In the genomic region with DNA sequence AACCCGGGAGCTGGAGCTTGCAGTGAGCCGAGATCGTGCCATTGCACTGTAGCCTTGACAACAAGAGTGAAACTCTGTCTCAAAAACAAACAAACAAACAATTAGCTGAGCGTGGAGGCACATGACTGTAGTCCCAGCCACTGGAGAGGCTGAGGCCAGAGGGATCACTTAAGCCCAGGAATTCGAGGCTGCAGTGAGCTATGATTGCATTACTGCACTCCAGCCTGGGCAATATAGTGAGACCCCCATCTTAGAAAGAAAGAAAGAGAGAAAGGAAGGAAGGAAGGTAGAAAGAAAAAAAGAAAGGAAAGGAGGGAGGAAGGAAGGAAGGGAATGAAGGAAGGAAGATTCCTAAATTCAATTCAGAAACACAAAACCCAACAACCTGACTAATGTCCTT, we compare ENCODE assay signal across 1 cellular context.
TF ChIP-seq lines count a peak whose summit lies in the region.

No MANE protein-coding gene starts in this region.

TF ChIP-seq in endothelial cell of umbilical vein, 7 proteins besides CTCF, POLR2A, EP300 and RAD21:
- TF ChIP-seq JUN (IDR thresholded peaks at IDR 0.05; ENCODE audit: borderline replicate concordance, insufficient read depth, insufficient read length, low read depth): no peak
- TF ChIP-seq EZH2 (IDR thresholded peaks at IDR 0.05; ENCODE audit: borderline replicate concordance, low read depth, low read length, severe bottlenecking): no peak
- no peak for TF ChIP-seq POLR2AphosphoS5 (IDR thresholded peaks at IDR 0.05; ENCODE audit: insufficient read depth, low read depth, low read length)
- TF ChIP-seq, protein P1, sequence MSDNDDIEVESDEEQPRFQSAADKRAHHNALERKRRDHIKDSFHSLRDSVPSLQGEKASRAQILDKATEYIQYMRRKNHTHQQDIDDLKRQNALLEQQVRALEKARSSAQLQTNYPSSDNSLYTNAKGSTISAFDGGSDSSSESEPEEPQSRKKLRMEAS (IDR thresholded peaks at IDR 0.05; ENCODE audit: insufficient read depth, insufficient read length): no peak
- no peak for TF ChIP-seq MYC (IDR thresholded peaks at IDR 0.05; ENCODE audit: low read depth, low read length)
- no peak for TF ChIP-seq GATA2 (IDR thresholded peaks at IDR 0.05; ENCODE audit: insufficient read depth, insufficient read length, low read depth, low read length)
